ENCODE assay signal across 1 cellular context in genomic region chr7:127585044-127585953, GRCh38.
TF ChIP-seq lines count a peak whose summit lies in the region.

A gene with protein sequence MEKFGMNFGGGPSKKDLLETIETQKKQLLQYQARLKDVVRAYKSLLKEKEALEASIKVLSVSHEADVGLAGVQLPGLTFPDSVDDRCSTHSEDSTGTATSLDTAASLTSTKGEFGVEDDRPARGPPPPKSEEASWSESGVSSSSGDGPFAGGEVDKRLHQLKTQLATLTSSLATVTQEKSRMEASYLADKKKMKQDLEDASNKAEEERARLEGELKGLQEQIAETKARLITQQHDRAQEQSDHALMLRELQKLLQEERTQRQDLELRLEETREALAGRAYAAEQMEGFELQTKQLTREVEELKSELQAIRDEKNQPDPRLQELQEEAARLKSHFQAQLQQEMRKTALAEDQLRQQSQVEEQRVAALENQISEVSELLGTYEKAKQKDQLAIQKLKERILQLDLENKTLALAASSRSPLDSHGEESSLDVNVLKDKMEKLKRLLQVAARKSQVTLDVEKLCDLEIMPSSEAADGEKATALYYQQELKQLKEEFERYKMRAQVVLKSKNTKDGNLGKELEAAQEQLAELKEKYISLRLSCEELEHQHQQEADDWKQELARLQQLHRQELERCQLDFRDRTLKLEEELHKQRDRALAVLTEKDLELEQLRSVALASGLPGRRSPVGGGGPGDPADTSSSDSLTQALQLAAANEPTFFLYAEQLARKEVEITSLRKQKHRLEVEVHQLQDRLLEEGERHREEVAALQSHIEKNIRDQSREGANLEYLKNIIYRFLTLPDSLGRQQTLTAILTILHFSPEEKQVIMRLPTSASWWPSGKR (minus strand): TSS chr7:127585596. CDS start chr7:127585182, 414 bp downstream.

TF ChIP-seq in HepG2, 621 proteins besides CTCF, POLR2A, EP300 and RAD21 (continued from another document):
- TF ChIP-seq, protein P1, sequence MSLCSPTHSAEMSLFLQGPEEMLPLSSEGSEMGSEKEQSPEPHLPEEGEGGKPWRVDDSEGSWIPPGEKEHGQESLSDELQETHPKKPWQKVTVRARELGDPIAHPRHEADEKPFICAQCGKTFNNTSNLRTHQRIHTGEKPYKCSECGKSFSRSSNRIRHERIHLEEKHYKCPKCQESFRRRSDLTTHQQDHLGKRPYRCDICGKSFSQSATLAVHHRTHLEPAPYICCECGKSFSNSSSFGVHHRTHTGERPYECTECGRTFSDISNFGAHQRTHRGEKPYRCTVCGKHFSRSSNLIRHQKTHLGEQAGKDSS (CRISPR knock-in tag; IDR thresholded peaks at IDR 0.05; ENCODE audit: borderline replicate concordance, low read depth) = peak; percentile 51; the same call in 1 of the 2 replicates
- no peak for TF ChIP-seq HMGA1 (CRISPR knock-in tag; conservative IDR thresholded peaks at IDR 0.05)
- no peak for TF ChIP-seq GTF2F1 (IDR thresholded peaks at IDR 0.05; ENCODE audit: low read length)
- no peak for TF ChIP-seq ZNF10 (CRISPR knock-in tag; IDR thresholded peaks at IDR 0.05; ENCODE audit: borderline replicate concordance, low read depth)
- 0 out of 2 replicates have a peak, but pooled peaks have one; percentile 71 for TF ChIP-seq ZNF572 (CRISPR knock-in tag; IDR thresholded peaks at IDR 0.05)
- TF ChIP-seq CC2D1A (CRISPR knock-in tag; IDR thresholded peaks at IDR 0.05) = no peak
- TF ChIP-seq, protein P2, sequence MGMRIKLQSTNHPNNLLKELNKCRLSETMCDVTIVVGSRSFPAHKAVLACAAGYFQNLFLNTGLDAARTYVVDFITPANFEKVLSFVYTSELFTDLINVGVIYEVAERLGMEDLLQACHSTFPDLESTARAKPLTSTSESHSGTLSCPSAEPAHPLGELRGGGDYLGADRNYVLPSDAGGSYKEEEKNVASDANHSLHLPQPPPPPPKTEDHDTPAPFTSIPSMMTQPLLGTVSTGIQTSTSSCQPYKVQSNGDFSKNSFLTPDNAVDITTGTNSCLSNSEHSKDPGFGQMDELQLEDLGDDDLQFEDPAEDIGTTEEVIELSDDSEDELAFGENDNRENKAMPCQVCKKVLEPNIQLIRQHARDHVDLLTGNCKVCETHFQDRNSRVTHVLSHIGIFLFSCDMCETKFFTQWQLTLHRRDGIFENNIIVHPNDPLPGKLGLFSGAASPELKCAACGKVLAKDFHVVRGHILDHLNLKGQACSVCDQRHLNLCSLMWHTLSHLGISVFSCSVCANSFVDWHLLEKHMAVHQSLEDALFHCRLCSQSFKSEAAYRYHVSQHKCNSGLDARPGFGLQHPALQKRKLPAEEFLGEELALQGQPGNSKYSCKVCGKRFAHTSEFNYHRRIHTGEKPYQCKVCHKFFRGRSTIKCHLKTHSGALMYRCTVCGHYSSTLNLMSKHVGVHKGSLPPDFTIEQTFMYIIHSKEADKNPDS (CRISPR knock-in tag; IDR thresholded peaks at IDR 0.05) = no peak
- TF ChIP-seq MTA3 (CRISPR knock-in tag; IDR thresholded peaks at IDR 0.05) = no peak
- no peak for TF ChIP-seq NKX3-1 (CRISPR knock-in tag; IDR thresholded peaks at IDR 0.05)
- TF ChIP-seq, protein P3, sequence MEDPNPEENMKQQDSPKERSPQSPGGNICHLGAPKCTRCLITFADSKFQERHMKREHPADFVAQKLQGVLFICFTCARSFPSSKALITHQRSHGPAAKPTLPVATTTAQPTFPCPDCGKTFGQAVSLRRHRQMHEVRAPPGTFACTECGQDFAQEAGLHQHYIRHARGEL (CRISPR knock-in tag; IDR thresholded peaks at IDR 0.05) = peak; percentile 57; the same call in 1 of the 2 replicates
- peak; percentile 72; the same call in 1 of the 2 replicates for TF ChIP-seq SNAPC4 (CRISPR knock-in tag; IDR thresholded peaks at IDR 0.05)
- TF ChIP-seq ZMAT3 (CRISPR knock-in tag; conservative IDR thresholded peaks at IDR 0.05) = no peak; the same call in 1 of the 2 replicates
- peak; percentile 42; the same call in 1 of the 2 replicates for TF ChIP-seq KLF13 (CRISPR knock-in tag; IDR thresholded peaks at IDR 0.05)
- TF ChIP-seq CBX5 (CRISPR knock-in tag; IDR thresholded peaks at IDR 0.05; ENCODE audit: borderline replicate concordance) = no peak
- no peak for TF ChIP-seq MTERF4 (CRISPR knock-in tag; IDR thresholded peaks at IDR 0.05)
